ENCODE assay signal across 8 cellular contexts in the genomic region with DNA sequence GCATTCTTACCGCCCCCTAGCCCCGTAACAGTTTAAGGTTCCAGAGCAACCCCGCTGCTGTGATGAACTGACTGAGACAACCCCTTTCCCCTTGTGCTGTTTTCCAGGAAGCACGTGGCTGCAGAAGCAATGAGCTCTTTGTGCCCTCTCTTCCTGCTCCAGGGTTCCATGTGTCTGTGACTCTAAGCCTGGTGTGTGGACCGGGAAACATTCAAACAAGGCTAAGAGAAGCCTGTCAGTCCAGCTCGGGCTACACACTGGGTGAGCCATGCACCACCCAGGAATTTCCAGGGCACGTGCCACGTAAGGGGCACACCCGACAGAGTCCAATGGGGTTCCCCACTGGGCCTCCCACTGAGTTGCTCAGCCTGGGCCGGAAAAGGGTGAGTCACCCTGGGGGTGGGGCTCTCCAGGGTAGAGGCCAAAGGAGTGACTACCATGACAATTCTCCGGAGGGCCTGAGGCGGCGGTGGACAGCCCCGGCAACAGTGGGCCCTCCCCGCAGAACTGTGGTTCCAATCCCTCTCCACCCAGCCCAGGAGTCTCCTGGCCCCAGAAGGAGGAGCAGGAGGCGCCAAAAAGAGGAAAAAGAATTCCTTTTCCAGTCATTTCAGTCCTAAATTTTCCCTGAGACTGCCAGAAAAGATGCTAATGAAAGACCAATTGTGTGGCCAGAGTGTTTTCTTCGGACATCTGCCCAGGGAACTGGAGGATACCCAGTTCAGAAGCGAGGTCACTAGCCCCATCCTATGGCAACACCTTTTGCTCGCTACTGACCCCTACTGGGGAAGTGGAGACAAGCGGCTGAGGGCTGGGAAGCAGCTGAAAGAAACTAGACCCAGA.
DNase-seq lines count a peak whose midpoint lies in the region; ATAC-seq and TF ChIP-seq lines count a peak whose summit lies in the region.

No MANE protein-coding gene starts in this region.

- ATAC-seq in HG02870 (IDR thresholded peaks at IDR 0.05; ENCODE audit: unreplicated experiment), result peak; percentile 87

- H3K27me3 ChIP-seq in dorsolateral prefrontal cortex, result no peaks in the 10 kb centered on the region

- DNase-seq in NCI-H510A treated with DMSO at 0.1 percent for 48 hours (lab: John Stamatoyannopoulos, UW), result peak; percentile 11
- no peak for DNase-seq in NCI-H510A (lab: John Stamatoyannopoulos, UW)
- peak; percentile 76 for DNase-seq in NCI-H187 treated with DMSO at 0.1 percent for 48 hours (lab: John Stamatoyannopoulos, UW)
- DNase-seq in activated CD4-positive, alpha-beta T cell treated with anti-CD3 and anti-CD28 coated beads, Interleukin-2, amount 50 U/mL, for 48 hours, result peak; percentile 92 to 95
- peak; percentile 18 to 85 (median 68) for DNase-seq in dorsolateral prefrontal cortex
- DNase-seq in medulla oblongata (ENCODE audit: extremely low spot score), result peak; percentile 93
- peak; percentile 73 for DNase-seq in stimulated activated CD8-positive, alpha-beta memory T cell treated with anti-CD3 and anti-CD28 coated beads, Interleukin-12 subunit alpha, Interleukin-12 subunit beta, amount 100 ng/mL, for 24 hours (ENCODE audit: extremely low read depth)

- peak overlapping the region in 58 of 59 donors; percentile 10 to 94 (median 82) for H3K27ac ChIP-seq in dorsolateral prefrontal cortex

- intact Hi-C loops in dorsolateral prefrontal cortex (cut with DNase I), result loop anchor here (1.0 to 10.0 kb wide), 6 partner anchors 33 to 179 kb away; partner anchors contain the start of gene SERTAD2 (in 2 of the 2)

- peak; percentile 30 to 92 (median 82) for TF ChIP-seq CTCF in dorsolateral prefrontal cortex (IDR thresholded peaks at IDR 0.05 in 54 of 56, conservative IDR thresholded peaks at IDR 0.05 in 2 of 56; ENCODE audit: low read depth in 1 of 56, partially characterized antibody in 56 of 56)

- H3K4me3 ChIP-seq in dorsolateral prefrontal cortex, result peak overlapping the region in 43 of 59 donors; percentile 1 to 64 (median 31)
